In the genomic region with DNA sequence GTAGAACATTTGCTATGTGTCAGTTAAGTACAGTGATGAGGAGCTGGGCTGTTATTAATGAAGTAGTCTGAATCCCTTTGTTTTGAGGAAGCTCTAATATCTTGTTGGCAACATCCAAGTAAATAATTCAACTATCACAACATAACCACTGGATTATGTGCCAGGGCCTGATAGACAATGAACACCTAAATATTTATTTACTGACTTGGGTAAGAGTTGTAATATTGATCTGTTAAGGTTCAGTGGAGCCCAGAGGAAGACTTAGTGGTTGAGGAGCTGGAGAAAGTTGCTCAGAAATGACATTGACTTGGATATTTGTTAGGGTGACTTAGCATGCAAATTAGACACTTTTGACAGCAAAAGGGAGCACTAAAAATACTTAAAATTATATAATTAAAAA, we compare ENCODE assay signal across 7 cellular contexts.
"Had no signal": no experiment of that assay in that cellular context is flagged by ENCODE, and none has a peak within 500 bp of the region (broad histone marks: within the 10 kb centered on the region; RNA-seq: fewer than 3 reads in every experiment).

No MANE protein-coding gene starts in this region.

- FAIRE-seq: GM12878, GM12891, GM12892, GM18507, GM19239 had no signal

- ATAC-seq: GM12878 had no signal

- DNase-seq: GDM1, GF-D8 had no signal

- H3K4me3 ChIP-seq: GM12878 had no signal
